24 cellular contexts compared by ENCODE assay signal in genomic region chr3:65352951-65353350, GRCh38.
"Had no signal": no experiment of that assay in that cellular context is flagged by ENCODE, and none has a peak within 500 bp of the region (broad histone marks: within the 10 kb centered on the region; RNA-seq: fewer than 3 reads in every experiment).

No MANE protein-coding gene starts in this region.

- H3K27me3 Mint-ChIP-seq: brain, memory B cell had no signal

- H3K4me1 ChIP-seq: psoas muscle, upper lobe of left lung had no signal

- H3K36me3 Mint-ChIP-seq: immature natural killer cell, T-cell had no signal

- H3K9me3 Mint-ChIP-seq: activated B cell treated with CpG ODN at 0.5 μM for 24 hours; activated CD4-positive, alpha-beta memory T cell treated with anti-CD3 and anti-CD28 coated beads, Interleukin-2, amount 10 ng/mL, durations not matched to agents 7 days and 5 days; brain; memory B cell; neural crest cell; stimulated activated naive CD8-positive, alpha-beta T cell treated with anti-CD3 and anti-CD28 coated beads, Interleukin-15, Interleukin-2, amounts not matched to agents 100 ng/mL and 50 ng/mL, for 24 hours had no signal

- H3K4me1 Mint-ChIP-seq: activated B cell treated with CpG ODN at 0.5 μM for 24 hours; activated CD4-positive, alpha-beta memory T cell treated with anti-CD3 and anti-CD28 coated beads, Interleukin-2, amount 10 ng/mL, durations not matched to agents 7 days and 5 days; immature natural killer cell; memory B cell had no signal

- ATAC-seq: activated CD8-positive, alpha-beta memory T cell treated with anti-CD3 and anti-CD28 coated beads, Interleukin-2, amount 10 ng/mL, durations not matched to agents 7 days and 5 days; left ventricle myocardium superior; mucosa of descending colon; right cardiac atrium; T-cell had no signal

- H3K4me3 ChIP-seq: heart right ventricle, mucosa of descending colon, psoas muscle, upper lobe of left lung had no signal

- DNase-seq: activated B cell treated with CpG ODN at 0.5 μM for 24 hours; activated CD4-positive, alpha-beta memory T cell treated with anti-CD3 and anti-CD28 coated beads, Interleukin-2, amount 10 ng/mL, durations not matched to agents 7 days and 5 days; activated CD4-positive, alpha-beta T cell treated with anti-CD3 and anti-CD28 coated beads for 4 hours; activated CD8-positive, alpha-beta memory T cell treated with anti-CD3 and anti-CD28 coated beads, Interleukin-2, amount 10 ng/mL, durations not matched to agents 7 days and 5 days; activated naive CD4-positive, alpha-beta T cell; activated naive CD8-positive, alpha-beta T cell treated with anti-CD3 and anti-CD28 coated beads for 36 hours; caudate nucleus; heart right ventricle; immature natural killer cell; left ventricle myocardium superior; mucosa of descending colon; naive B cell; psoas muscle; right cardiac atrium; small intestine; stimulated activated CD4-positive, alpha-beta T cell treated with anti-CD3 and anti-CD28 coated beads, Interleukin-15, amount 100 ng/mL, for 24 hours; stimulated activated CD4-positive, alpha-beta T cell treated with anti-CD3 and anti-CD28 coated beads, Interleukin-2, amount 100 ng/mL, for 48 hours; T-cell; upper lobe of left lung had no signal

- H3K27me3 ChIP-seq: upper lobe of left lung had no signal

- H3K27ac ChIP-seq: heart right ventricle, psoas muscle, upper lobe of left lung had no signal

- H3K27ac Mint-ChIP-seq: activated B cell treated with CpG ODN at 0.5 μM for 24 hours; activated CD4-positive, alpha-beta memory T cell treated with anti-CD3 and anti-CD28 coated beads, Interleukin-2, amount 10 ng/mL, durations not matched to agents 7 days and 5 days; activated CD8-positive, alpha-beta memory T cell treated with anti-CD3 and anti-CD28 coated beads, Interleukin-2, amount 10 ng/mL, durations not matched to agents 7 days and 5 days; activated naive CD8-positive, alpha-beta T cell treated with anti-CD3 and anti-CD28 coated beads for 36 hours; immature natural killer cell; memory B cell; naive B cell; stimulated activated naive CD8-positive, alpha-beta T cell treated with anti-CD3 and anti-CD28 coated beads, Interleukin-15, Interleukin-2, amounts not matched to agents 100 ng/mL and 50 ng/mL, for 24 hours; T-cell had no signal

- H3K9me3 ChIP-seq: heart right ventricle, mucosa of descending colon, psoas muscle, upper lobe of left lung had no signal

- H3K4me3 Mint-ChIP-seq: activated B cell treated with CpG ODN at 0.5 μM for 24 hours; activated CD4-positive, alpha-beta memory T cell treated with anti-CD3 and anti-CD28 coated beads, Interleukin-2, amount 10 ng/mL, durations not matched to agents 7 days and 5 days; activated CD8-positive, alpha-beta memory T cell treated with anti-CD3 and anti-CD28 coated beads, Interleukin-2, amount 10 ng/mL, durations not matched to agents 7 days and 5 days; activated naive CD8-positive, alpha-beta T cell treated with anti-CD3 and anti-CD28 coated beads for 36 hours; brain; immature natural killer cell; memory B cell; naive B cell; neural crest cell; stimulated activated naive CD8-positive, alpha-beta T cell treated with anti-CD3 and anti-CD28 coated beads, Interleukin-15, Interleukin-2, amounts not matched to agents 100 ng/mL and 50 ng/mL, for 24 hours; T-cell had no signal

- FAIRE-seq: colon, small intestine had no signal
